In the genomic region with DNA sequence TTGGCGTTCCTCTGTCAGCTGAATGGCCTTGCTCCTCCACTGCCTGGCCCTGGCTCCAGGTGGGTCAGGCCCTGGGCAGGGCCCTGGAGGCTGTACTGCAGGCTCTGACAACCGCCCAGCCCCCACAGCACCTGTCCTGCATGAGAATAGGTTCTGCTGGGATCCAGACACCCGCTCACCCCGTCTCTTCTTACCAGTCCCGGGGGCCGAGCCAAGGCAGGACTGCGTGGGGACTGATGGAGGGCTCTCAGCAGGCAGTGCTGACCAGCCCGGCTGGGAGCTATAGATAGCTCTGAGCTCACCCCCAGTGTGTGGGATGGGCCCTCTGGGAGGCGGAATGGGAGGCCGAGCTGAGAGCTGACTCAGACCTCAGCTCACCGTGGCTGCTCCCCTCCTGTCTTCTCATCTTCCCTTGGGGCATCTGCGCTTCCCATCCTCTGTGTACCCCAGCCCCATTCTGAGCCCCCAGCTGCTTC, we compare ENCODE assay signal across 9 cellular contexts. TPM values are rescaled to one million over a fixed set of nuclear protein-coding genes. Genes with fewer than 3 reads are reported as not detected.
DNase-seq lines count a peak whose midpoint lies in the region; TF ChIP-seq lines count a peak whose summit lies in the region.
"Had no signal": no experiment of that assay in that cellular context is flagged by ENCODE, and none has a peak within 500 bp of the region (broad histone marks: within the 10 kb centered on the region; RNA-seq: fewer than 3 reads in every experiment).

No MANE protein-coding gene starts in this region.

- H3K9me3 ChIP-seq in uterus = no peaks in the 10 kb centered on the region

- H3K4me3 ChIP-seq in choroid plexus epithelial cell (ENCODE audit: low read depth, low read length) (no peak overlapping the region), uterus (no peak overlapping the region)

- TF ChIP-seq CTCF in choroid plexus epithelial cell (conservative IDR thresholded peaks at IDR 0.05; ENCODE audit: low read depth, low read length) (no peak), uterus (IDR thresholded peaks at IDR 0.05) (no peak), GM13977 (IDR thresholded peaks at IDR 0.05; ENCODE audit: extremely low read depth, insufficient read depth, missing control alignments) (no peak)

- no peaks in the 10 kb centered on the region for H3K27me3 ChIP-seq in uterus

- no peaks in the 10 kb centered on the region for H3K4me1 ChIP-seq in uterus

- H3K36me3 ChIP-seq in uterus = no peaks in the 10 kb centered on the region

- in situ Hi-C loops in GM13977 (cut with MboI; ENCODE audit: low pct_unique_long_range_greater_than_20kb, low sequenced_read_pairs, unreplicated experiment) = no loop called here

- DNase-seq in LHCN-M2 (ENCODE audit: low read depth) = peak; percentile 82
- peak; percentile 90 for DNase-seq in choroid plexus epithelial cell (ENCODE audit: low read depth)
- peak; percentile 82 for DNase-seq in kidney glomerular epithelial cell (lab: John Stamatoyannopoulos, UW)
- peak; percentile 86 to 93 for DNase-seq in uterus
- DNase-seq in LoVo (ENCODE audit: low spot score) = no peak
- DNase-seq in GM13977 (ENCODE audit: low spot score) = no peak
- no peak for DNase-seq in activated CD4-positive, alpha-beta T cell treated with anti-CD3 and anti-CD28 coated beads, Interleukin-2, amount 50 U/mL, for 48 hours
- DNase-seq: activated effector memory CD4-positive, alpha-beta T cell treated with Interleukin-2 at 50 U/mL for 16 hours; Kasumi-1 had no signal

- H3K27ac ChIP-seq in uterus = peak overlapping the region; percentile 86 to 91

- intact Hi-C loops in uterus (cut with DNase I; ENCODE audit: low total_unique reads) = no loop called here

- peak in 1 of 2 donors; percentile 46 for TF ChIP-seq POLR2A in uterus (IDR thresholded peaks at IDR 0.05)

RNA-seq across cellular contexts. Expression of a gene that starts 39.6 kb away (rescaled TPM):
- 31.3 and 43.6 TPM in 2 replicates for total RNA-seq in LHCN-M2 (2014; rRNA removed)
- 42.0 TPM for polyA plus RNA-seq in LHCN-M2 (2012)
- total RNA-seq in uterus = 10 to 100 TPM in 2 of 4 donors, 1 to 10 TPM in 2; 1.3 to 33.8 (median 14.9) TPM

Comparison
In these comparisons a context has a peak if more than half of its experiments do, and no peak if none do; other contexts are left out.
1. DNase-seq: peak in LHCN-M2 (single experiment), choroid plexus epithelial cell (single experiment), kidney glomerular epithelial cell (single experiment) and uterus (2 of 2); none in LoVo (single experiment), GM13977 (single experiment) and activated CD4-positive, alpha-beta T cell treated with anti-CD3 and anti-CD28 coated beads, Interleukin-2, amount 50 U/mL, for 48 hours (0 of 2).